37 cellular contexts compared by ENCODE assay signal in genomic region chr12:39044754-39045153, GRCh38.
"Had no signal": no experiment of that assay in that cellular context is flagged by ENCODE, and none has a peak within 500 bp of the region (broad histone marks: within the 10 kb centered on the region; RNA-seq: fewer than 3 reads in every experiment).

No MANE protein-coding gene starts in this region.

- H3K36me3 Mint-ChIP-seq: activated CD4-positive, alpha-beta memory T cell treated with anti-CD3 and anti-CD28 coated beads for 36 hours; activated naive CD4-positive, alpha-beta T cell treated with anti-CD3 and anti-CD28 coated beads, Interleukin-2, amount 50 U/mL, for 72 hours; activated naive CD8-positive, alpha-beta T cell treated with anti-CD3 and anti-CD28 coated beads for 36 hours; brain; WTC11 had no signal

- H3K27ac ChIP-seq: adrenal gland, cardiac muscle cell, WERI-Rb-1 had no signal

- H3K4me3 ChIP-seq: adrenal gland, cardiac muscle cell had no signal

- H3K4me1 ChIP-seq: adrenal gland had no signal

- H3K36me3 ChIP-seq: adrenal gland, cardiac muscle cell, WERI-Rb-1 had no signal

- H3K9me3 Mint-ChIP-seq: activated CD4-positive, alpha-beta memory T cell treated with anti-CD3 and anti-CD28 coated beads for 36 hours; activated CD8-positive, alpha-beta T cell treated with anti-CD3 and anti-CD28 coated beads for 36 hours; activated naive CD4-positive, alpha-beta T cell treated with anti-CD3 and anti-CD28 coated beads, Interleukin-2, amount 50 U/mL, for 72 hours; activated naive CD8-positive, alpha-beta T cell treated with anti-CD3 and anti-CD28 coated beads for 36 hours; activated T-cell treated with anti-CD3 and anti-CD28 coated beads, Interleukin-2, amount 50 U/mL, for 72 hours; activated T-helper 1 cell treated with anti-CD3 and anti-CD28 coated beads, Interleukin-12 subunit alpha, Interleukin-12 subunit beta, Interleukin-2, Interleukin-4 antibody, amounts not matched to agents 30 ng/mL and 10 ng/mL and 1 ng/mL, durations not matched to agents 14 hours and 24 hours and 36 hours; activated T-helper 17 cell treated with anti-CD3 and anti-CD28 coated beads, Interleukin-2, amount 50 U/mL, for 72 hours; brain; T-helper 1 cell treated with Interleukin-12 subunit alpha and Interleukin-12 subunit beta and Interleukin-4 antibody, amounts not matched to agents 30 μg/mL and 1 μg/mL, for 36 hours; T-helper 2 cell treated with Interferon-gamma antibody and Interleukin-4, amounts not matched to agents 5 μg/mL and 100 μg/mL, for 36 hours; WTC11 had no signal

- H3K27me3 ChIP-seq: adrenal gland, cardiac muscle cell had no signal

- H3K4me3 Mint-ChIP-seq: activated CD4-positive, alpha-beta memory T cell treated with anti-CD3 and anti-CD28 coated beads for 36 hours; activated CD4-positive, alpha-beta T cell treated with anti-CD3 and anti-CD28 coated beads for 36 hours; activated CD8-positive, alpha-beta T cell treated with anti-CD3 and anti-CD28 coated beads for 36 hours; activated naive CD4-positive, alpha-beta T cell treated with anti-CD3 and anti-CD28 coated beads for 36 hours; activated naive CD8-positive, alpha-beta T cell treated with anti-CD3 and anti-CD28 coated beads for 36 hours; activated T-cell treated with anti-CD3 and anti-CD28 coated beads, Interleukin-2, amount 50 U/mL, for 4 hours; activated T-cell treated with anti-CD3 and anti-CD28 coated beads, Interleukin-2, amount 50 U/mL, for 72 hours; activated T-helper 1 cell treated with anti-CD3 and anti-CD28 coated beads, Interleukin-12 subunit alpha, Interleukin-12 subunit beta, Interleukin-2, Interleukin-4 antibody, amounts not matched to agents 30 ng/mL and 10 ng/mL and 1 ng/mL, durations not matched to agents 14 hours and 24 hours and 36 hours; activated T-helper 17 cell treated with anti-CD3 and anti-CD28 coated beads, Interleukin-2, amount 50 U/mL, for 72 hours; brain; central memory CD8-positive, alpha-beta T cell; T-helper 1 cell treated with Interleukin-12 subunit alpha and Interleukin-12 subunit beta and Interleukin-4 antibody, amounts not matched to agents 30 μg/mL and 1 μg/mL, for 36 hours; T-helper 2 cell treated with Interferon-gamma antibody and Interleukin-4, amounts not matched to agents 5 μg/mL and 100 μg/mL, for 36 hours; WTC11 had no signal

- DNase-seq: activated CD4-positive, alpha-beta memory T cell treated with anti-CD3 and anti-CD28 coated beads for 36 hours; activated CD4-positive, alpha-beta T cell treated with anti-CD3 and anti-CD28 coated beads for 1 hour; activated CD4-positive, alpha-beta T cell treated with anti-CD3 and anti-CD28 coated beads for 36 hours; activated CD4-positive, alpha-beta T cell treated with anti-CD3 and anti-CD28 coated beads for 48 hours; activated CD4-positive, alpha-beta T cell treated with anti-CD3 and anti-CD28 coated beads, Interleukin-2, amount 50 U/mL, for 1 hour; activated CD4-positive, alpha-beta T cell treated with anti-CD3 and anti-CD28 coated beads, Interleukin-2, amount 50 U/mL, for 4 hours; activated CD4-positive, CD25-positive, alpha-beta regulatory T cell; activated CD8-positive, alpha-beta memory T cell treated with anti-CD3 and anti-CD28 coated beads, Interleukin-2, amount 50 U/mL, for 4 hours; activated CD8-positive, alpha-beta T cell treated with anti-CD3 and anti-CD28 coated beads for 36 hours; activated effector memory CD4-positive, alpha-beta T cell treated with anti-CD3 and anti-CD28 coated beads, Interleukin-2, amount 50 U/mL, for 16 hours; activated gamma-delta T cell treated with Interleukin-2 at 50 U/mL for 16 hours; activated naive CD4-positive, alpha-beta T cell; activated naive CD4-positive, alpha-beta T cell treated with anti-CD3 and anti-CD28 coated beads for 36 hours; activated naive CD4-positive, alpha-beta T cell treated with anti-CD3 and anti-CD28 coated beads, Interleukin-2, amount 50 U/mL, for 16 hours; activated naive CD8-positive, alpha-beta T cell treated with anti-CD3 and anti-CD28 coated beads for 36 hours; activated T-cell treated with anti-CD3 and anti-CD28 coated beads for 4 hours; activated T-cell treated with anti-CD3 and anti-CD28 coated beads, Interleukin-2, amount 50 U/mL, for 1 hour; activated T-cell treated with anti-CD3 and anti-CD28 coated beads, Interleukin-2, amount 50 U/mL, for 4 hours; activated T-cell treated with anti-CD3 and anti-CD28 coated beads, Interleukin-2, amount 50 U/mL, for 72 hours; adrenal gland; amniotic stem cell; aorta; caudate nucleus; cerebellar nuclear complex; T-helper 1 cell; T-helper 2 cell; T-helper 9 cell; WERI-Rb-1 had no signal

- H3K27me3 Mint-ChIP-seq: activated CD4-positive, alpha-beta T cell treated with anti-CD3 and anti-CD28 coated beads for 36 hours; activated CD8-positive, alpha-beta T cell treated with anti-CD3 and anti-CD28 coated beads for 36 hours; activated naive CD8-positive, alpha-beta T cell treated with anti-CD3 and anti-CD28 coated beads for 36 hours had no signal

- H3K27ac Mint-ChIP-seq: activated CD4-positive, alpha-beta memory T cell treated with anti-CD3 and anti-CD28 coated beads for 36 hours; activated CD4-positive, alpha-beta T cell treated with anti-CD3 and anti-CD28 coated beads for 36 hours; activated CD8-positive, alpha-beta T cell treated with anti-CD3 and anti-CD28 coated beads for 36 hours; activated naive CD4-positive, alpha-beta T cell treated with anti-CD3 and anti-CD28 coated beads for 36 hours; activated naive CD4-positive, alpha-beta T cell treated with anti-CD3 and anti-CD28 coated beads, Interleukin-2, amount 50 U/mL, for 72 hours; activated naive CD8-positive, alpha-beta T cell treated with anti-CD3 and anti-CD28 coated beads for 36 hours; activated T-cell treated with anti-CD3 and anti-CD28 coated beads, Interleukin-2, amount 50 U/mL, for 72 hours; activated T-helper 1 cell treated with anti-CD3 and anti-CD28 coated beads, Interleukin-12 subunit alpha, Interleukin-12 subunit beta, Interleukin-2, Interleukin-4 antibody, amounts not matched to agents 30 ng/mL and 10 ng/mL and 1 ng/mL, durations not matched to agents 14 hours and 24 hours and 36 hours; activated T-helper 17 cell treated with anti-CD3 and anti-CD28 coated beads, Interleukin-2, amount 50 U/mL, for 72 hours; T-helper 1 cell treated with Interleukin-12 subunit alpha and Interleukin-12 subunit beta and Interleukin-4 antibody, amounts not matched to agents 30 μg/mL and 1 μg/mL, for 36 hours; T-helper 2 cell treated with Interferon-gamma antibody and Interleukin-4, amounts not matched to agents 5 μg/mL and 100 μg/mL, for 36 hours; WTC11 had no signal

- H3K4me1 Mint-ChIP-seq: activated CD4-positive, alpha-beta T cell treated with anti-CD3 and anti-CD28 coated beads for 36 hours; activated naive CD8-positive, alpha-beta T cell treated with anti-CD3 and anti-CD28 coated beads for 36 hours; activated T-helper 17 cell treated with anti-CD3 and anti-CD28 coated beads, Interleukin-2, amount 50 U/mL, for 72 hours; central memory CD8-positive, alpha-beta T cell had no signal

- H3K9me3 ChIP-seq: adrenal gland had no signal
